In genomic region chr4:20616313-20616712, GRCh38 we compare ENCODE assay signal across 17 cellular contexts.
"Had no signal": no experiment of that assay in that cellular context is flagged by ENCODE, and none has a peak within 500 bp of the region (broad histone marks: within the 10 kb centered on the region; RNA-seq: fewer than 3 reads in every experiment).

No MANE protein-coding gene starts in this region.

- H3K4me3 ChIP-seq: coronary artery, gastrocnemius medialis, lung, neural progenitor cell, psoas muscle, right lobe of liver, testis, tibial artery had no signal

- H3K36me3 ChIP-seq: gastrocnemius medialis, neural progenitor cell, right lobe of liver had no signal

- H3K27ac ChIP-seq: coronary artery, gastrocnemius medialis, neural progenitor cell, psoas muscle, right lobe of liver, testis, tibial artery had no signal

- ATAC-seq: gastrocnemius medialis; left lobe of liver; psoas muscle; stimulated activated naive CD8-positive, alpha-beta T cell treated with anti-CD3 and anti-CD28 coated beads, Interleukin-15, Interleukin-2, amounts not matched to agents 100 U/mL and 50 U/mL, for 24 hours had no signal

- H3K9ac ChIP-seq: neural progenitor cell had no signal

- DNase-seq: foreskin fibroblast; gastrocnemius medialis; head of caudate nucleus; naive B cell; psoas muscle; retina; right lobe of liver; small intestine; stimulated activated CD4-positive, alpha-beta T cell treated with anti-CD3 and anti-CD28 coated beads, Interleukin-15, amount 100 ng/mL, for 24 hours; stimulated activated CD4-positive, alpha-beta T cell treated with anti-CD3 and anti-CD28 coated beads, Interleukin-2, amount 100 ng/mL, for 48 hours; stimulated activated naive CD8-positive, alpha-beta T cell treated with anti-CD3 and anti-CD28 coated beads, Interleukin-15, Interleukin-2, amounts not matched to agents 100 U/mL and 50 U/mL, for 24 hours; testis; tibial artery had no signal

- H3K4me1 ChIP-seq: gastrocnemius medialis, psoas muscle had no signal

- H3K27me3 ChIP-seq: gastrocnemius medialis, neural progenitor cell, right lobe of liver, testis, tibial artery had no signal

- H3K9me3 ChIP-seq: gastrocnemius medialis, psoas muscle, right lobe of liver, testis, tibial artery had no signal
